ENCODE assay signal across 11 cellular contexts in genomic region chr4:190022614-190023281, GRCh38. TPM values are rescaled to one million over a fixed set of nuclear protein-coding genes. Genes with fewer than 3 reads are reported as not detected.
DNase-seq lines count a peak whose midpoint lies in the region; ATAC-seq and TF ChIP-seq lines count a peak whose summit lies in the region.
"Not testable (repeated sequence)": the region's sequence is repeated elsewhere in the genome, so short reads cannot be mapped to it uniquely, and the experiment has no call there.
"Had no signal": no experiment of that assay in that cellular context is flagged by ENCODE, and none has a peak within 500 bp of the region (broad histone marks: within the 10 kb centered on the region; RNA-seq: fewer than 3 reads in every experiment).

No MANE protein-coding gene starts in this region.

- H3K27ac Mint-ChIP-seq in CD4-positive, CD25-positive, alpha-beta regulatory T cell; activated naive CD8-positive, alpha-beta T cell treated with anti-CD3 and anti-CD28 coated beads for 36 hours: not testable (repeated sequence)
- H3K27ac Mint-ChIP-seq in activated CD4-positive, alpha-beta T cell treated with anti-CD3 and anti-CD28 coated beads, Interleukin-2, amount 10 ng/mL, durations not matched to agents 7 days and 5 days = peak overlapping the region; percentile 69

- 23 to 28% methylated on average over 29 to 38 of the region's 47 CpGs for WGBS in sigmoid colon, 2 donors

- H3K4me1 ChIP-seq in CD4-positive, CD25-positive, alpha-beta regulatory T cell (ENCODE audit: control insufficient read depth, insufficient read depth, low read length, poor library complexity, severe bottlenecking) = peaks cover 11% of the 10 kb centered on the region
- not testable (repeated sequence) for H3K4me1 ChIP-seq in lower lobe of right lung
- peaks cover 0 to 30% (median 22%) of the 10 kb centered on the region in 4 donors for H3K4me1 ChIP-seq in sigmoid colon

- TF ChIP-seq EP300 in sigmoid colon (IDR thresholded peaks at IDR 0.05) = not testable (repeated sequence)

- H3K36me3 ChIP-seq in CD4-positive, CD25-positive, alpha-beta regulatory T cell (ENCODE audit: control insufficient read depth, insufficient read depth, low read length); lower lobe of right lung; sigmoid colon: not testable (repeated sequence)

- CTCF ChIA-PET in activated CD4-positive, alpha-beta T cell treated with anti-CD3 and anti-CD28 coated beads, Interleukin-2, amount 10 ng/mL, durations not matched to agents 7 days and 5 days (lab: Charles Lee) = not testable (repeated sequence)

- not testable (repeated sequence) for TF ChIP-seq POLR2A in sigmoid colon (IDR thresholded peaks at IDR 0.05)

- not testable (repeated sequence) for DNase-seq in CD4-positive, CD25-positive, alpha-beta regulatory T cell; activated CD4-positive, alpha-beta T cell treated with anti-CD3 and anti-CD28 coated beads, Interleukin-2, amount 10 ng/mL, durations not matched to agents 7 days and 5 days; activated naive CD8-positive, alpha-beta T cell treated with anti-CD3 and anti-CD28 coated beads for 36 hours; lower lobe of right lung; sigmoid colon

- H3K27me3 Mint-ChIP-seq in CD4-positive, CD25-positive, alpha-beta regulatory T cell = peaks cover 40% of the 10 kb centered on the region
- peaks cover 38% of the 10 kb centered on the region for H3K27me3 Mint-ChIP-seq in activated CD4-positive, alpha-beta T cell treated with anti-CD3 and anti-CD28 coated beads, Interleukin-2, amount 10 ng/mL, durations not matched to agents 7 days and 5 days
- peaks cover 47% of the 10 kb centered on the region for H3K27me3 Mint-ChIP-seq in activated naive CD8-positive, alpha-beta T cell treated with anti-CD3 and anti-CD28 coated beads for 36 hours

- not testable (repeated sequence) for TF ChIP-seq CTCF in lower lobe of right lung (IDR thresholded peaks at IDR 0.05); sigmoid colon (IDR thresholded peaks at IDR 0.05)

- ATAC-seq in CD4-positive, CD25-positive, alpha-beta regulatory T cell (ENCODE audit: low read depth in 2 of 2) = peak in 1 of 2 donors; percentile 47
- ATAC-seq in GM21360 (IDR thresholded peaks at IDR 0.05; ENCODE audit: unreplicated experiment) (peak; percentile 52), HG03432 (IDR thresholded peaks at IDR 0.05; ENCODE audit: unreplicated experiment) (peak; percentile 36), esophagus mucosa (peak; percentile 68), lower lobe of right lung (peak; percentile 79 to 82)

- POLR2A ChIA-PET in activated CD4-positive, alpha-beta T cell treated with anti-CD3 and anti-CD28 coated beads, Interleukin-2, amount 10 ng/mL, durations not matched to agents 7 days and 5 days (lab: Charles Lee) = not testable (repeated sequence)

- H3K9me3 Mint-ChIP-seq in CD4-positive, CD25-positive, alpha-beta regulatory T cell; activated CD4-positive, alpha-beta T cell treated with anti-CD3 and anti-CD28 coated beads, Interleukin-2, amount 10 ng/mL, durations not matched to agents 7 days and 5 days; activated naive CD8-positive, alpha-beta T cell treated with anti-CD3 and anti-CD28 coated beads for 36 hours: not testable (repeated sequence)

- not testable (repeated sequence) for H3K9me3 ChIP-seq in CD4-positive, CD25-positive, alpha-beta regulatory T cell (ENCODE audit: control insufficient read depth in 2 of 2, low read length in 2 of 2); lower lobe of right lung; sigmoid colon

- not testable (repeated sequence) for H3K27ac ChIP-seq in CD4-positive, CD25-positive, alpha-beta regulatory T cell (ENCODE audit: insufficient read depth, low read length, poor library complexity, severe bottlenecking); lower lobe of right lung; sigmoid colon

- peaks cover 0 to 30% (median 8%) of the 10 kb centered on the region in 4 donors for H3K4me1 Mint-ChIP-seq in CD4-positive, CD25-positive, alpha-beta regulatory T cell
- H3K4me1 Mint-ChIP-seq in activated CD4-positive, alpha-beta T cell treated with anti-CD3 and anti-CD28 coated beads, Interleukin-2, amount 10 ng/mL, durations not matched to agents 7 days and 5 days = peaks cover 19% of the 10 kb centered on the region
- H3K4me1 Mint-ChIP-seq in activated naive CD8-positive, alpha-beta T cell treated with anti-CD3 and anti-CD28 coated beads for 36 hours = peaks cover 29% of the 10 kb centered on the region

- H3K36me3 Mint-ChIP-seq in CD4-positive, CD25-positive, alpha-beta regulatory T cell; activated CD4-positive, alpha-beta T cell treated with anti-CD3 and anti-CD28 coated beads, Interleukin-2, amount 10 ng/mL, durations not matched to agents 7 days and 5 days (ENCODE audit: low read depth); activated naive CD8-positive, alpha-beta T cell treated with anti-CD3 and anti-CD28 coated beads for 36 hours: not testable (repeated sequence)

- peak overlapping the region; percentile 44 for H3K4me3 ChIP-seq in CD4-positive, CD25-positive, alpha-beta regulatory T cell (ENCODE audit: low read depth, low read length)
- H3K4me3 ChIP-seq in lower lobe of right lung (peak overlapping the region; percentile 35), sigmoid colon (peak overlapping the region in 3 of 4 donors; percentile 8 to 33 (median 23))

- peak overlapping the region; percentile 63 to 92 (median 80) for H3K4me3 Mint-ChIP-seq in CD4-positive, CD25-positive, alpha-beta regulatory T cell
- H3K4me3 Mint-ChIP-seq in activated CD4-positive, alpha-beta T cell treated with anti-CD3 and anti-CD28 coated beads, Interleukin-2, amount 10 ng/mL, durations not matched to agents 7 days and 5 days = peak overlapping the region; percentile 51
- H3K4me3 Mint-ChIP-seq in activated naive CD8-positive, alpha-beta T cell treated with anti-CD3 and anti-CD28 coated beads for 36 hours = peak overlapping the region; percentile 62

- intact Hi-C loops in lower lobe of right lung (cut with DNase I); sigmoid colon (cut with DNase I): not testable (repeated sequence)

- not testable (repeated sequence) for H3K27me3 ChIP-seq in CD4-positive, CD25-positive, alpha-beta regulatory T cell (ENCODE audit: control insufficient read depth, insufficient read depth, low read length)
- H3K27me3 ChIP-seq in lower lobe of right lung (ENCODE audit: low read depth) (peaks cover 36% of the 10 kb centered on the region), sigmoid colon (peaks cover 10 to 53% (median 36%) of the 10 kb centered on the region in 3 donors)

RNA-seq across cellular contexts. Expression of gene FRG2, which starts 4.3 kb away (rescaled TPM):
- total RNA-seq in CD4-positive, CD25-positive, alpha-beta regulatory T cell = not detected
- not detected for polyA plus RNA-seq in CD4-positive, CD25-positive, alpha-beta regulatory T cell
- total RNA-seq in activated CD4-positive, alpha-beta T cell treated with anti-CD3 and anti-CD28 coated beads, Interleukin-2, amount 10 ng/mL, durations not matched to agents 7 days and 5 days = not detected
- under 1 TPM; 0.12 to 0.14 TPM for total RNA-seq in activated naive CD8-positive, alpha-beta T cell treated with anti-CD3 and anti-CD28 coated beads for 36 hours
- not detected for total RNA-seq in esophagus mucosa
- not detected for total RNA-seq in lower lobe of right lung
- not detected for total RNA-seq in sigmoid colon
- polyA plus RNA-seq in sigmoid colon = not detected
- total RNA-seq: mesothelial cell of epicardium, temporal lobe had no signal

RNA-seq across cellular contexts. Expression of gene DBET, which starts 41.6 kb away (rescaled TPM):
- total RNA-seq in CD4-positive, CD25-positive, alpha-beta regulatory T cell = not detected
- polyA plus RNA-seq in CD4-positive, CD25-positive, alpha-beta regulatory T cell = not detected
- total RNA-seq in activated CD4-positive, alpha-beta T cell treated with anti-CD3 and anti-CD28 coated beads, Interleukin-2, amount 10 ng/mL, durations not matched to agents 7 days and 5 days = not detected
- total RNA-seq in activated naive CD8-positive, alpha-beta T cell treated with anti-CD3 and anti-CD28 coated beads for 36 hours = not detected
- total RNA-seq in esophagus mucosa (not detected), lower lobe of right lung (not detected), sigmoid colon (not detected)
- polyA plus RNA-seq in sigmoid colon = not detected
- total RNA-seq: Daoy, mesothelial cell of epicardium, temporal lobe had no signal
